8 cellular contexts compared by ENCODE assay signal in genomic region chr10:119650692-119651513, GRCh38. TPM values are rescaled to one million over a fixed set of nuclear protein-coding genes. Genes with fewer than 3 reads are reported as not detected.
A peak's percentile ranks its signal among the peaks of the same experiment; 100 is the strongest.
DNase-seq lines count a peak whose midpoint lies in the region; ATAC-seq lines count a peak whose summit lies in the region.

Gene BAG3 (plus strand): TSS chr10:119651380. CDS start chr10:119651676, 296 bp downstream.

- DNase-seq in DMS 273 treated with DMSO at 0.1 percent for 48 hours (lab: John Stamatoyannopoulos, UW) (peak; percentile 41), HuH-7 (ENCODE audit: low spot score) (peak; percentile 82), SK-N-DZ (ENCODE audit: low spot score) (peak; percentile 79), foreskin melanocyte (peak; percentile 62), stromal cell of bone marrow (ENCODE audit: low read depth) (peak; percentile 93)
- DNase-seq in activated naive CD4-positive, alpha-beta T cell treated with Interleukin-2 at 50 U/mL for 16 hours: peak; percentile 79

- peaks cover 24% of the 10 kb centered on the region for H3K4me1 ChIP-seq in neuron (ENCODE audit: insufficient read depth, low read length)

- ATAC-seq in GM21390 (IDR thresholded peaks at IDR 0.05; ENCODE audit: unreplicated experiment): peak; percentile 70

- H3K9me3 ChIP-seq in neuron (ENCODE audit: low read length): no peaks in the 10 kb centered on the region

- no peaks in the 10 kb centered on the region for H3K27me3 ChIP-seq in neuron (ENCODE audit: insufficient read depth, low read length)

- H2AFZ ChIP-seq in neuron (ENCODE audit: low read depth, low read length): peak within 1 kb of the TSS; percentile 96

- peaks cover 5% of the 10 kb centered on the region for H3K36me3 ChIP-seq in neuron (ENCODE audit: insufficient read depth, low read length)

- H3K4me3 ChIP-seq in neuron (ENCODE audit: low read length): peak within 1 kb of the TSS; percentile 98

RNA-seq across cellular contexts. Expression of gene BAG3, which starts in this region (rescaled TPM):
- polyA plus RNA-seq in SK-N-DZ (2014; cell fraction: cytosol; rRNA removed): 2.5 TPM in 2 replicates
- polyA plus RNA-seq in SK-N-DZ (2014; cell fraction: nucleus; rRNA removed): 3.7 and 6.9 TPM in 2 replicates

Comparison
In these comparisons a context has a peak if more than half of its experiments do, and no peak if none do; other contexts are left out.
1. Peak in every context shown above with its lines: DNase-seq, ATAC-seq and H3K4me3 ChIP-seq.
2. DNase-seq: peak in every context shown above with its lines; median percentile 93 in stromal cell of bone marrow; 82 in HuH-7; 79 in SK-N-DZ; 79 in activated naive CD4-positive, alpha-beta T cell treated with Interleukin-2 at 50 U/mL for 16 hours; 62 in foreskin melanocyte; 41 in DMS 273 treated with DMSO at 0.1 percent for 48 hours.